In genomic region chr9:129140397-129141065, GRCh38 we compare ENCODE assay signal across 8 cellular contexts. TPM values are rescaled to one million over a fixed set of nuclear protein-coding genes. Genes with fewer than 3 reads are reported as not detected.
A peak's percentile ranks its signal among the peaks of the same experiment; 100 is the strongest.
DNase-seq lines count a peak whose midpoint lies in the region; ATAC-seq lines count a peak whose summit lies in the region.

No MANE protein-coding gene starts in this region.

- H3K4me3 ChIP-seq in iPS-18a (ENCODE audit: low read length) (peak overlapping the region; percentile 74), skeletal muscle tissue (ENCODE audit: low read length in 3 of 3) (peak overlapping the region; percentile 79 to 88 (median 87))

- H3K27ac ChIP-seq in iPS-18a (ENCODE audit: low read length) (peak overlapping the region; percentile 99), skeletal muscle tissue (ENCODE audit: low read depth, low read length) (peak overlapping the region; percentile 100)

- H3K27me3 ChIP-seq in iPS-18a (ENCODE audit: control insufficient read depth, insufficient read depth, low read length) = no peaks in the 10 kb centered on the region
- no peaks in the 10 kb centered on the region for H3K27me3 ChIP-seq in skeletal muscle tissue (ENCODE audit: control insufficient read depth in 3 of 3, insufficient read depth in 3 of 3, low read length in 3 of 3)

- no peaks in the 10 kb centered on the region for H3K9me3 ChIP-seq in iPS-18a (ENCODE audit: control insufficient read depth, low read depth, low read length)
- H3K9me3 ChIP-seq in skeletal muscle tissue (ENCODE audit: control insufficient read depth in 3 of 3, low read length in 3 of 3) = no peaks in the 10 kb centered on the region

- ATAC-seq in HG02981 (IDR thresholded peaks at IDR 0.05; ENCODE audit: unreplicated experiment) = peak; percentile 17
- no peak for ATAC-seq in HG03342 (IDR thresholded peaks at IDR 0.05; ENCODE audit: unreplicated experiment)

- H3K36me3 ChIP-seq in iPS-18a (ENCODE audit: control insufficient read depth, low read depth, low read length) = peaks cover 18% of the 10 kb centered on the region
- peaks cover 18 to 27% (median 26%) of the 10 kb centered on the region in 3 donors for H3K36me3 ChIP-seq in skeletal muscle tissue (ENCODE audit: control insufficient read depth in 3 of 3, insufficient read depth in 3 of 3, low read length in 3 of 3)

- peak in 2 of 3 donors; percentile 10 to 26 for DNase-seq in stimulated activated CD4-positive, alpha-beta T cell treated with anti-CD3 and anti-CD28 coated beads, Interleukin-12 subunit alpha, Interleukin-12 subunit beta, amount 100 ng/mL, for 48 hours (ENCODE audit: low read depth in 2 of 3, low spot score in 1 of 3)
- no peak for DNase-seq in stimulated activated CD4-positive, alpha-beta T cell treated with anti-CD3 and anti-CD28 coated beads, Interleukin-12 subunit alpha, Interleukin-12 subunit beta, amount 100 ng/mL, for 4 hours
- peak; percentile 85 for DNase-seq in NCI-H69 (lab: John Stamatoyannopoulos, UW)
- peak; percentile 69 for DNase-seq in astrocyte of the hippocampus (ENCODE audit: low read depth, low spot score)

- H3K4me1 ChIP-seq in iPS-18a (ENCODE audit: control insufficient read depth, low read depth, low read length) (peaks cover 48% of the 10 kb centered on the region), skeletal muscle tissue (ENCODE audit: control insufficient read depth in 3 of 3, insufficient read depth in 3 of 3, low read length in 3 of 3) (peaks cover 67 to 78% (median 69%) of the 10 kb centered on the region in 3 donors)

- peak overlapping the region; percentile 98 for H3K9ac ChIP-seq in iPS-18a (ENCODE audit: low read length)
- peak overlapping the region; percentile 95 to 100 (median 99) for H3K9ac ChIP-seq in skeletal muscle tissue (ENCODE audit: low read depth in 1 of 3, low read length in 3 of 3)

RNA-seq across cellular contexts. Expression of gene PTPA, which starts 29.3 kb away (rescaled TPM):
- total RNA-seq in skeletal muscle tissue = 66.8 TPM

RNA-seq across cellular contexts. Expression of gene CRAT, which starts 29.9 kb away (rescaled TPM):
- 27.1 TPM for total RNA-seq in skeletal muscle tissue

RNA-seq across cellular contexts. Expression of gene IER5L, which starts 37.5 kb away (rescaled TPM):
- 16.7 TPM for total RNA-seq in skeletal muscle tissue

RNA-seq across cellular contexts. Expression of gene DOLPP1, which starts 59.6 kb away (rescaled TPM):
- total RNA-seq in skeletal muscle tissue = 5.2 TPM
